ENCODE assay signal across 19 cellular contexts in the genomic region with DNA sequence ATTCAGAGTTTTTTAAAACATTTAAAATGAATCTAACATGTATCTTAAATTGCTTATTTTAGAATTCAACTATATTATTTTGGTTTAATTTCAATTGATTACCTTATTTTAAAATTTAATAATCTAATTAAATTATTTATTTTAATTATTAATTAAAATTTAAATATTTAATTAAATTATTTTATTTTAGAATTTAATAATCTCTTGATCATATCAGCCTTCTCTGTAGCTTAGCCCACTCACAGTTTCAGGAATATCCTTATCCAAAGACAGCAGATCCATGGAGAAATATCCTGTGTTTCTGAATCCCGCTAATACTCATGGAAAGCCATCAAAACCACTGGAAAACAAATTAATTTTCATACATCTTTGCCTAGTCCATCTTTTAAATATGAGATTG.
A peak's percentile ranks its signal among the peaks of the same experiment; 100 is the strongest.
DNase-seq lines count a peak whose midpoint lies in the region; ATAC-seq, FAIRE-seq and TF ChIP-seq lines count a peak whose summit lies in the region.
"Had no signal": no experiment of that assay in that cellular context is flagged by ENCODE, and none has a peak within 500 bp of the region (broad histone marks: within the 10 kb centered on the region; RNA-seq: fewer than 3 reads in every experiment).

No MANE protein-coding gene starts in this region.

- no peaks in the 10 kb centered on the region for H3K36me3 ChIP-seq in small intestine (ENCODE audit: control insufficient read depth in 2 of 2, insufficient read depth in 2 of 2, low read length in 2 of 2)
- H3K36me3 ChIP-seq in mammary epithelial cell (ENCODE audit: insufficient read depth, low read length): no peaks in the 10 kb centered on the region

- CTCF ChIA-PET in WTC11 (lab: Charles Lee): no interaction called here
- CTCF ChIA-PET in mammary epithelial cell (lab: Charles Lee; ENCODE audit: low non-redundant PET): interaction anchor here (0.7 kb wide), 1 partner anchor 70 kb away, joined by 4 read pairs; no protein-coding TSS in a partner anchor

- H3K4me1 Mint-ChIP-seq in WTC11: no peaks in the 10 kb centered on the region
- H3K4me1 Mint-ChIP-seq: CD4-positive, alpha-beta memory T cell had no signal

- peaks cover 46% of the 10 kb centered on the region for H3K9me3 Mint-ChIP-seq in WTC11

- H3K4me3 Mint-ChIP-seq in WTC11: no peak overlapping the region
- H3K4me3 Mint-ChIP-seq: CD4-positive, alpha-beta memory T cell had no signal

- BruUV-seq in mammary epithelial cell (replicated peaks; lab: Mats Ljungman, UMichigan): no TSS peak

- in situ Hi-C loops in mammary epithelial cell (cut with MboI; ENCODE audit: low sequenced_read_pairs in 2 of 2): no loop called here

- intact Hi-C loops in mammary epithelial cell (cut with micrococcal nuclease): no loop called here

- no peaks in the 10 kb centered on the region for H3K27me3 Mint-ChIP-seq in WTC11 (ENCODE audit: low read depth)
- H3K27me3 Mint-ChIP-seq: CD4-positive, alpha-beta memory T cell had no signal

- H3K27me3 ChIP-seq in small intestine (ENCODE audit: control insufficient read depth in 2 of 2, insufficient read depth in 2 of 2, low read length in 2 of 2) (no peaks in the 10 kb centered on the region), mammary epithelial cell (ENCODE audit: insufficient read depth, low read length) (no peaks in the 10 kb centered on the region)

- H3K4me3 ChIP-seq in small intestine (ENCODE audit: low read depth in 1 of 2, low read length in 2 of 2) (no peak overlapping the region), mammary epithelial cell (replicated peaks in 1 of 3; ENCODE audit: insufficient read depth in 1 of 3, low read depth in 2 of 3, low read length in 3 of 3) (no peak overlapping the region)
- H3K4me3 ChIP-seq: GM23248 had no signal

- peak; percentile 98 for FAIRE-seq in G401.6 (lab: Jason Lieb, UNC)
- FAIRE-seq in frontal cortex (lab: Jason Lieb, UNC): peak; percentile 99
- FAIRE-seq in small intestine (lab: Jason Lieb, UNC): peak; percentile 95
- FAIRE-seq in urothelium cell line (lab: Jason Lieb, UNC): no peak
- FAIRE-seq: GM12892, H1 had no signal

- ATAC-seq in WTC11: no peak

- no peaks in the 10 kb centered on the region for H4K20me1 ChIP-seq in mammary epithelial cell (ENCODE audit: insufficient read depth, low read length)

- H3K9ac ChIP-seq in mammary epithelial cell (ENCODE audit: insufficient read depth, low read length): no peak overlapping the region
- H3K9ac ChIP-seq: GM23248 had no signal

- 60 to 86% (median 62%) methylated on average over 1 of the region's 1 CpG for WGBS in small intestine, 3 donors
- WGBS in mammary epithelial cell (ENCODE audit: low coverage, missing lambda C conversion rate): 38% methylated on average over 1 of the region's 1 CpG

- H3K27ac Mint-ChIP-seq in WTC11: no peak overlapping the region
- H3K27ac Mint-ChIP-seq: CD4-positive, alpha-beta memory T cell had no signal

- POLR2A ChIA-PET in WTC11 (lab: Charles Lee): no interaction called here

- H3K36me3 Mint-ChIP-seq in WTC11: peaks cover 25% of the 10 kb centered on the region
- H3K36me3 Mint-ChIP-seq: CD4-positive, alpha-beta memory T cell had no signal

- H3K4me2 ChIP-seq in mammary epithelial cell (ENCODE audit: insufficient read depth, low read depth, low read length): no peak overlapping the region

- H3K4me1 ChIP-seq in small intestine (ENCODE audit: control insufficient read depth in 2 of 2, insufficient read depth in 1 of 2, low read depth in 1 of 2, low read length in 1 of 2) (no peaks in the 10 kb centered on the region), mammary epithelial cell (ENCODE audit: insufficient read depth, low read length) (no peaks in the 10 kb centered on the region)

- H3K79me2 ChIP-seq in mammary epithelial cell (ENCODE audit: insufficient read depth, low read length): no peaks in the 10 kb centered on the region

- dilution Hi-C loops in mammary epithelial cell (cut with HindIII; ENCODE audit: low sequenced_read_pairs): no loop called here

- H2AFZ ChIP-seq in mammary epithelial cell (ENCODE audit: low read depth, low read length): no peak overlapping the region
- H2AFZ ChIP-seq: GM23248 had no signal

- no peaks in the 10 kb centered on the region for H3K9me3 ChIP-seq in small intestine (ENCODE audit: control insufficient read depth, low read depth)
- H3K9me3 ChIP-seq in mammary epithelial cell (replicated peaks; ENCODE audit: insufficient read depth, low read length): peaks cover 2% of the 10 kb centered on the region

- TF ChIP-seq CTCF in WTC11 (IDR thresholded peaks at IDR 0.05) (no peak), mammary epithelial cell (conservative IDR thresholded peaks at IDR 0.05 in 1 of 2, IDR thresholded peaks at IDR 0.05 in 1 of 2; ENCODE audit: extremely low read depth in 1 of 2, insufficient read depth in 1 of 2, low read depth in 1 of 2, low read length in 2 of 2) (no peak)

- DNase-seq in WTC11 (ENCODE audit: low spot score) (no peak), frontal cortex (ENCODE audit: low spot score in 2 of 2) (no peak), small intestine (no peak), mammary epithelial cell (no peak), superior temporal gyrus (ENCODE audit: extremely low spot score) (no peak), urothelium cell line (ENCODE audit: low spot score) (no peak)
- DNase-seq: 8988T; C1 segment of cervical spinal cord; Calu3; CD4-positive, alpha-beta memory T cell; COR-L47; DMS53; DMS79 treated with DMSO at 0.1 percent for 48 hours; GM23248; H7; HCEC 1CT had no signal

- H3K27ac ChIP-seq in small intestine (ENCODE audit: low read depth in 1 of 2, low read length in 1 of 2): no peak overlapping the region
- H3K27ac ChIP-seq in mammary epithelial cell (ENCODE audit: insufficient read depth, low read depth, low read length): no peak overlapping the region
- H3K27ac ChIP-seq: GM23248 had no signal

TF ChIP-seq in WTC11, 78 proteins besides CTCF, POLR2A, EP300 and RAD21:
- TF ChIP-seq HMGA2 (CRISPR knock-in tag; IDR thresholded peaks at IDR 0.05) (peak; percentile 93; the same call in 1 of the 2 replicates), ATF1 (CRISPR knock-in tag; IDR thresholded peaks at IDR 0.05) (no peak), NR1H2 (CRISPR knock-in tag; IDR thresholded peaks at IDR 0.05) (no peak)
- TF ChIP-seq, protein P1, sequence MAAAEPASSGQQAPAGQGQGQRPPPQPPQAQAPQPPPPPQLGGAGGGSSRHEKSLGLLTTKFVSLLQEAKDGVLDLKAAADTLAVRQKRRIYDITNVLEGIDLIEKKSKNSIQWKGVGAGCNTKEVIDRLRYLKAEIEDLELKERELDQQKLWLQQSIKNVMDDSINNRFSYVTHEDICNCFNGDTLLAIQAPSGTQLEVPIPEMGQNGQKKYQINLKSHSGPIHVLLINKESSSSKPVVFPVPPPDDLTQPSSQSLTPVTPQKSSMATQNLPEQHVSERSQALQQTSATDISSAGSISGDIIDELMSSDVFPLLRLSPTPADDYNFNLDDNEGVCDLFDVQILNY (CRISPR knock-in tag; IDR thresholded peaks at IDR 0.05): no peak
